In genomic region chr2:67898605-67899004, GRCh38 we compare ENCODE assay signal across 2 cellular contexts.
TF ChIP-seq lines count a peak whose summit lies in the region.

No MANE protein-coding gene starts in this region.

TF ChIP-seq in IMR-90, 13 proteins besides CTCF, POLR2A, EP300 and RAD21:
- TF ChIP-seq ELK1 (IDR thresholded peaks at IDR 0.05; ENCODE audit: borderline replicate concordance, low read depth, low read length) = no peak
- TF ChIP-seq CHD1 (IDR thresholded peaks at IDR 0.05; ENCODE audit: low read depth, low read length) = no peak
- no peak for TF ChIP-seq RCOR1 (IDR thresholded peaks at IDR 0.05; ENCODE audit: insufficient replicate concordance, low read length)
- no peak for TF ChIP-seq MAZ (IDR thresholded peaks at IDR 0.05; ENCODE audit: borderline replicate concordance, low read depth, low read length)
- TF ChIP-seq USF2 (IDR thresholded peaks at IDR 0.05; ENCODE audit: low read depth, low read length) = no peak
- no peak for TF ChIP-seq BHLHE40 (IDR thresholded peaks at IDR 0.05; ENCODE audit: low read depth, low read length)
- TF ChIP-seq CEBPB (IDR thresholded peaks at IDR 0.05; ENCODE audit: low read depth, low read length) = no peak
- TF ChIP-seq FOS (IDR thresholded peaks at IDR 0.05; ENCODE audit: low read depth, low read length) = no peak
- TF ChIP-seq MXI1 (IDR thresholded peaks at IDR 0.05; ENCODE audit: borderline replicate concordance, low read depth, low read length) = no peak
TF ChIP-seq in IMR-90: peak in this region for 0.

TF ChIP-seq in H1, 55 proteins besides CTCF, POLR2A, EP300 and RAD21:
- no peak for TF ChIP-seq TBP (IDR thresholded peaks at IDR 0.05; ENCODE audit: low read depth, low read length)
- peak; percentile 73 for TF ChIP-seq MAX (IDR thresholded peaks at IDR 0.05)
- TF ChIP-seq USF2 (IDR thresholded peaks at IDR 0.05; ENCODE audit: low read length) = no peak
- TF ChIP-seq E2F6 (IDR thresholded peaks at IDR 0.05) = 0 out of 2 replicates have a peak, but pooled peaks have one; percentile 40
- no peak for TF ChIP-seq ZNF274 (IDR thresholded peaks at IDR 0.05; ENCODE audit: borderline replicate concordance, extremely low read depth, low read length)
